In the genomic region with DNA sequence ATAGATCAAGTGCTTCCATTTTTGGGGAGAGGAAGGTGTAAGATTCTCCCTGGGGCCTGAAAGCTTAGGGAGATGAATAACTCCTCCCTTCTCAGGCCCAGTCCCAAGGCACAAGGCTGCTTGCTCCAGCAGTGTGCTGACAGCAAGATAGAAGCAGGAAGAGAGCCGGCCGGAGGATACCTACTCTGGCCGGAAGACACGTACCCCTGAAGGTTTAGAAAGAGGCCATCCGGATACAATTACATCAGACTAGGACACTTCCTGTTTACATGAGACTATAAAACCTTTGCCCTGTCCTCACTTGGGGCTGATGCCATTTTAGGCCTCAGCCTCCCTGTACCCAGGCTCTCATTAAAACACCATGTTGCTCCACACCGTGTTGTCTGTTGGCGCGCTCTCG, we compare ENCODE assay signal across 31 cellular contexts.
"Had no signal": no experiment of that assay in that cellular context is flagged by ENCODE, and none has a peak within 500 bp of the region (broad histone marks: within the 10 kb centered on the region; RNA-seq: fewer than 3 reads in every experiment).

No MANE protein-coding gene starts in this region.

- H2AFZ ChIP-seq: hepatocyte had no signal

- H3K4me1 ChIP-seq: colonic mucosa, esophagus squamous epithelium, gastroesophageal sphincter, heart right ventricle had no signal

- FAIRE-seq: astrocyte, endometrium, endothelial cell of umbilical vein had no signal

- H3K9me3 ChIP-seq: colonic mucosa, esophagus squamous epithelium, gastroesophageal sphincter had no signal

- H3K4me3 ChIP-seq: colonic mucosa, esophagus squamous epithelium, gastroesophageal sphincter, heart right ventricle, hepatocyte had no signal

- ATAC-seq: activated CD4-positive, CD25-positive, alpha-beta regulatory T cell treated with anti-CD3 and anti-CD28 coated beads, Interleukin-2, amount 50 U/mL, for 24 hours; activated CD8-positive, alpha-beta T cell treated with anti-CD3 and anti-CD28 coated beads for 36 hours; gastroesophageal sphincter; heart right ventricle had no signal

- H3K36me3 ChIP-seq: brain microvascular endothelial cell, colonic mucosa, esophagus squamous epithelium, gastroesophageal sphincter, heart right ventricle, WERI-Rb-1 had no signal

- DNase-seq: activated B cell treated with CpG ODN at 0.5 μM for 24 hours; activated CD4-positive, alpha-beta T cell treated with anti-CD3 and anti-CD28 coated beads for 48 hours; activated CD4-positive, alpha-beta T cell treated with anti-CD3 and anti-CD28 coated beads, Interleukin-2, amount 50 U/mL, for 1 hour; activated CD4-positive, alpha-beta T cell treated with anti-CD3 and anti-CD28 coated beads, Interleukin-2, amount 50 U/mL, for 48 hours; activated CD8-positive, alpha-beta memory T cell treated with anti-CD3 and anti-CD28 coated beads for 24 hours; activated CD8-positive, alpha-beta memory T cell treated with anti-CD3 and anti-CD28 coated beads, Interleukin-2, amount 50 U/mL, for 4 hours; activated CD8-positive, alpha-beta T cell treated with anti-CD3 and anti-CD28 coated beads for 36 hours; activated effector memory CD4-positive, alpha-beta T cell treated with anti-CD3 and anti-CD28 coated beads, Interleukin-2, amount 50 U/mL, for 16 hours; activated naive CD4-positive, alpha-beta T cell treated with anti-CD3 and anti-CD28 coated beads for 36 hours; activated naive CD8-positive, alpha-beta T cell treated with anti-CD3 and anti-CD28 coated beads for 36 hours; activated T-cell treated with anti-CD3 and anti-CD28 coated beads, Interleukin-2, amount 50 U/mL, for 1 hour; activated T-cell treated with anti-CD3 and anti-CD28 coated beads, Interleukin-2, amount 50 U/mL, for 48 hours; amniotic stem cell; anterior cingulate cortex; brain microvascular endothelial cell; central memory CD4-positive, alpha-beta T cell; cerebellar nuclear complex; colonic mucosa; effector CD8-positive, alpha-beta T cell; esophagus squamous epithelium; foreskin melanocyte; heart right ventricle; T1000; WERI-Rb-1 had no signal

- H3K79me2 ChIP-seq: hepatocyte had no signal

- H3K27ac ChIP-seq: brain microvascular endothelial cell, colonic mucosa, epithelial cell of prostate, esophagus squamous epithelium, gastroesophageal sphincter, hepatocyte, WERI-Rb-1 had no signal

- H3K27me3 ChIP-seq: brain microvascular endothelial cell, colonic mucosa, esophagus squamous epithelium, gastroesophageal sphincter, hepatocyte had no signal

- H3K4me2 ChIP-seq: hepatocyte had no signal
